11 cellular contexts compared by ENCODE assay signal in genomic region chrY:2887955-2888354, GRCh38. TPM values are rescaled to one million over a fixed set of nuclear protein-coding genes. Genes with fewer than 3 reads are reported as not detected.
DNase-seq lines count a peak whose midpoint lies in the region; ATAC-seq and TF ChIP-seq lines count a peak whose summit lies in the region.
"Had no signal": no experiment of that assay in that cellular context is flagged by ENCODE, and none has a peak within 500 bp of the region (broad histone marks: within the 10 kb centered on the region; RNA-seq: fewer than 3 reads in every experiment).

No MANE protein-coding gene starts in this region.

- ATAC-seq in GM21447 (IDR thresholded peaks at IDR 0.05; ENCODE audit: unreplicated experiment) (peak; percentile 82), HG02885 (IDR thresholded peaks at IDR 0.05; ENCODE audit: poor library complexity, unreplicated experiment) (no peak)
- ATAC-seq in effector memory CD8-positive, alpha-beta T cell (replicated peaks), result peak; percentile 59
- ATAC-seq in stimulated activated naive B cell treated with anti-CD40 and anti-IgM and Interleukin-4, amounts not matched to agents 10 μg/mL and 1 μg/mL and 100 μg/mL, for 72 hours (replicated peaks), result no peak
- ATAC-seq: K562 had no signal

- H3K27ac Mint-ChIP-seq in effector memory CD8-positive, alpha-beta T cell, result peak overlapping the region; percentile 83 to 91
- no peak overlapping the region for H3K27ac Mint-ChIP-seq in stimulated activated naive B cell treated with anti-CD40 and anti-IgM and Interleukin-4, amounts not matched to agents 10 μg/mL and 1 μg/mL and 100 μg/mL, for 72 hours

- H3K4me1 Mint-ChIP-seq in effector memory CD8-positive, alpha-beta T cell (ENCODE audit: low read depth in 2 of 2), result peaks cover 18% of the 10 kb centered on the region in 2 donors
- H3K4me1 Mint-ChIP-seq in stimulated activated naive B cell treated with anti-CD40 and anti-IgM and Interleukin-4, amounts not matched to agents 10 μg/mL and 1 μg/mL and 100 μg/mL, for 72 hours, result peaks cover 0 to 5% of the 10 kb centered on the region in 2 donors

- H3K27ac ChIP-seq in KOPT-K1 (ENCODE audit: low read depth, low read length, poor library complexity, severe bottlenecking) (peak overlapping the region; percentile 95), ascending aorta (no peak overlapping the region)

- H3K36me3 ChIP-seq in KOPT-K1 (ENCODE audit: insufficient read depth, low read length) (no peaks in the 10 kb centered on the region), ascending aorta (no peaks in the 10 kb centered on the region)

- H3K27me3 Mint-ChIP-seq in effector memory CD8-positive, alpha-beta T cell, result no peaks in the 10 kb centered on the region
- no peaks in the 10 kb centered on the region for H3K27me3 Mint-ChIP-seq in stimulated activated naive B cell treated with anti-CD40 and anti-IgM and Interleukin-4, amounts not matched to agents 10 μg/mL and 1 μg/mL and 100 μg/mL, for 72 hours

- no peaks in the 10 kb centered on the region for H3K9me3 Mint-ChIP-seq in effector memory CD8-positive, alpha-beta T cell
- no peaks in the 10 kb centered on the region for H3K9me3 Mint-ChIP-seq in stimulated activated naive B cell treated with anti-CD40 and anti-IgM and Interleukin-4, amounts not matched to agents 10 μg/mL and 1 μg/mL and 100 μg/mL, for 72 hours

- DNase-seq in EL (peak; percentile 53), ascending aorta (ENCODE audit: low spot score in 2 of 2) (no peak), cardiac septum (ENCODE audit: low spot score) (no peak)
- no peak for DNase-seq in effector memory CD8-positive, alpha-beta T cell
- no peak for DNase-seq in stimulated activated naive B cell treated with anti-CD40 and anti-IgM and Interleukin-4, amounts not matched to agents 10 μg/mL and 1 μg/mL and 100 μg/mL, for 72 hours
- DNase-seq: NCI-H748 treated with DMSO at 0.1 percent for 48 hours had no signal

- no peak overlapping the region for H3K4me3 ChIP-seq in ascending aorta
- H3K4me3 ChIP-seq: K562 had no signal

- no peaks in the 10 kb centered on the region for H3K27me3 ChIP-seq in ascending aorta

- H3K36me3 Mint-ChIP-seq in effector memory CD8-positive, alpha-beta T cell (ENCODE audit: insufficient read depth), result peaks cover 3% of the 10 kb centered on the region
- no peaks in the 10 kb centered on the region for H3K36me3 Mint-ChIP-seq in stimulated activated naive B cell treated with anti-CD40 and anti-IgM and Interleukin-4, amounts not matched to agents 10 μg/mL and 1 μg/mL and 100 μg/mL, for 72 hours

- no peak for TF ChIP-seq CTCF in ascending aorta (IDR thresholded peaks at IDR 0.05)

- H3K9me3 ChIP-seq in KOPT-K1 (ENCODE audit: insufficient read depth, low read length, poor library complexity, severe bottlenecking) (no peaks in the 10 kb centered on the region), ascending aorta (no peaks in the 10 kb centered on the region)

- intact Hi-C loops in ascending aorta (cut with DNase I) (no loop called here), cardiac septum (cut with DNase I) (no loop called here)

- H3K4me3 Mint-ChIP-seq in effector memory CD8-positive, alpha-beta T cell, result peak overlapping the region in 1 of 2 donors; percentile 55
- H3K4me3 Mint-ChIP-seq in stimulated activated naive B cell treated with anti-CD40 and anti-IgM and Interleukin-4, amounts not matched to agents 10 μg/mL and 1 μg/mL and 100 μg/mL, for 72 hours, result no peak overlapping the region

- H3K4me1 ChIP-seq in ascending aorta, result no peaks in the 10 kb centered on the region

RNA-seq across cellular contexts. Expression of gene RPS4Y1, which starts 46.6 kb away (rescaled TPM):
- not detected for total RNA-seq in ascending aorta
- not detected for total RNA-seq in cardiac septum

RNA-seq across cellular contexts. Expression of gene ZFY, which starts 47.2 kb away (rescaled TPM):
- total RNA-seq in ascending aorta (not detected), cardiac septum (not detected)
- total RNA-seq: cerebellum, K562 had no signal

Comparison
In these comparisons a context has a peak if more than half of its experiments do, and no peak if none do; other contexts are left out.
1. ATAC-seq: peak in GM21447 (single experiment) and effector memory CD8-positive, alpha-beta T cell (single experiment); none in stimulated activated naive B cell treated with anti-CD40 and anti-IgM and Interleukin-4, amounts not matched to agents 10 μg/mL and 1 μg/mL and 100 μg/mL, for 72 hours (0 of 2) and HG02885 (single experiment).